Comparison of ENCODE assay signal across 18 cellular contexts in genomic region chr16:922051-922450, GRCh38. TPM values are rescaled to one million over a fixed set of nuclear protein-coding genes. Genes with fewer than 3 reads are reported as not detected.
A peak's percentile ranks its signal among the peaks of the same experiment; 100 is the strongest.
DNase-seq lines count a peak whose midpoint lies in the region; ATAC-seq and TF ChIP-seq lines count a peak whose summit lies in the region.
"Had no signal": no experiment of that assay in that cellular context is flagged by ENCODE, and none has a peak within 500 bp of the region (broad histone marks: within the 10 kb centered on the region; RNA-seq: fewer than 3 reads in every experiment).

No MANE protein-coding gene starts in this region.

- no peak overlapping the region for H4K8ac ChIP-seq in IMR-90 (ENCODE audit: low read depth in 2 of 2, low read length in 2 of 2)

- no peak overlapping the region for H4K5ac ChIP-seq in IMR-90 (ENCODE audit: low read depth, low read length)

- no peak overlapping the region for H3K18ac ChIP-seq in IMR-90 (ENCODE audit: low read depth, low read length)

- H3K56ac ChIP-seq in IMR-90 (ENCODE audit: extremely low read depth, insufficient read depth, low read length): no peak overlapping the region

- H2BK120ac ChIP-seq in IMR-90 (ENCODE audit: low read depth, low read length): no peak overlapping the region

- H3K27ac ChIP-seq in right atrium auricular region (no peak overlapping the region), IMR-90 (ENCODE audit: insufficient read depth, low read length) (no peak overlapping the region)
- H3K27ac ChIP-seq: 22Rv1, A549, GM23248 had no signal

- CTCF ChIA-PET in IMR-90 (lab: Yijun Ruan, JAX): no interaction called here

- no peak overlapping the region for H3K4ac ChIP-seq in IMR-90 (ENCODE audit: low read depth, low read length)

- H3K27me3 ChIP-seq in right atrium auricular region (no peaks in the 10 kb centered on the region), IMR-90 (ENCODE audit: control insufficient read depth, insufficient read depth, low read length) (no peaks in the 10 kb centered on the region)
- H3K27me3 ChIP-seq: BLaER1 had no signal

- H3K79me1 ChIP-seq in IMR-90 (ENCODE audit: low read depth in 1 of 2, low read length in 2 of 2): 0 out of 4 replicates have a peak, but pooled peaks cover 0 to 3% of the 10 kb centered on the region in 2 experiments

- BruUV-seq in IMR-90 (replicated peaks; lab: Mats Ljungman, UMichigan): no TSS peak

- no peak overlapping the region for H2AK9ac ChIP-seq in IMR-90 (replicated peaks; ENCODE audit: low read depth, low read length, poor library complexity)

- H3K4me1 ChIP-seq in right atrium auricular region (peaks cover 0 to 15% of the 10 kb centered on the region in 2 donors), IMR-90 (ENCODE audit: control insufficient read depth, insufficient read depth, low read length) (peaks cover 15% of the 10 kb centered on the region)
- H3K4me1 ChIP-seq: A549 had no signal

- H4K91ac ChIP-seq in IMR-90 (ENCODE audit: insufficient read depth, low read depth, low read length): no peak overlapping the region

- no peak for ATAC-seq in Right ventricle myocardium inferior
- no peak for ATAC-seq in IMR-90 (ENCODE audit: low read depth)
- no peak for ATAC-seq in GM18867 (IDR thresholded peaks at IDR 0.05; ENCODE audit: unreplicated experiment)
- ATAC-seq: A549 had no signal

- H3K9ac ChIP-seq in IMR-90 (ENCODE audit: low read depth, low read length): no peak overlapping the region
- H3K9ac ChIP-seq: BLaER1, GM23248 had no signal

- TF ChIP-seq POLR2A in IMR-90 (IDR thresholded peaks at IDR 0.05; ENCODE audit: low read depth, low read length): no peak

- H3K9me3 ChIP-seq in right atrium auricular region (no peaks in the 10 kb centered on the region), IMR-90 (ENCODE audit: control insufficient read depth, insufficient read depth, low read length) (peaks cover 6% of the 10 kb centered on the region)

- H3K4me3 ChIP-seq in right atrium auricular region (no peak overlapping the region), IMR-90 (ENCODE audit: insufficient read depth, low read depth, low read length) (no peak overlapping the region)
- H3K4me3 ChIP-seq: A549, BLaER1, GM23248 had no signal

- no peak for TF ChIP-seq RAD21 in IMR-90 (IDR thresholded peaks at IDR 0.05; ENCODE audit: low read length)

- H2BK20ac ChIP-seq in IMR-90 (ENCODE audit: low read depth, low read length): no peak overlapping the region

- TF ChIP-seq CTCF in right atrium auricular region (IDR thresholded peaks at IDR 0.05) (no peak), IMR-90 (conservative IDR thresholded peaks at IDR 0.05; ENCODE audit: low read depth, low read length) (no peak)

- POLR2A ChIA-PET in IMR-90 (lab: Charles Lee; ENCODE audit: unreplicated experiment): no interaction called here

- dilution Hi-C loops in IMR-90 (cut with HindIII; ENCODE audit: low sequenced_read_pairs, unreplicated experiment): no loop called here

- H3K9me1 ChIP-seq in IMR-90 (ENCODE audit: insufficient read depth, low read length): peaks cover 10% of the 10 kb centered on the region; the same call in 1 of the 2 replicates

- no peak overlapping the region for H3K23ac ChIP-seq in IMR-90 (ENCODE audit: low read depth, low read length)

- in situ Hi-C loops in IMR-90 (cut with MboI; ENCODE audit: low sequenced_read_pairs): no loop called here

- no peak overlapping the region for H2AFZ ChIP-seq in IMR-90 (replicated peaks; ENCODE audit: low read length, poor library complexity)
- H2AFZ ChIP-seq: GM23248 had no signal

- 100% methylated on average over 2 of the region's 13 CpGs; no CpG with 5 or more reads in 1 of the 2 experiments for WGBS in IMR-90 (ENCODE audit: extremely low coverage in 2 of 2, insufficient read length in 1 of 2), 2 experiments

- H3K14ac ChIP-seq in IMR-90 (replicated peaks; ENCODE audit: low read depth, low read length): no peak overlapping the region

- H3K36me3 ChIP-seq in right atrium auricular region (no peaks in the 10 kb centered on the region), IMR-90 (ENCODE audit: control insufficient read depth, insufficient read depth, low read length) (peaks cover 4% of the 10 kb centered on the region; the same call in 1 of the 2 replicates)

- no peak overlapping the region for H2BK15ac ChIP-seq in IMR-90 (ENCODE audit: low read depth, low read length)

- H3K4me2 ChIP-seq in IMR-90 (ENCODE audit: low read depth, low read length): no peak overlapping the region
- H3K4me2 ChIP-seq: A549 had no signal

- peak; percentile 25 for DNase-seq in Right ventricle myocardium inferior (ENCODE audit: missing footprints)
- no peak for DNase-seq in right atrium auricular region (ENCODE audit: low spot score)
- DNase-seq in IMR-90: no peak
- peak; percentile 68 for DNase-seq in posterior vena cava (ENCODE audit: low spot score)
- no peak for DNase-seq in retina
- no peak for DNase-seq in activated CD8-positive, alpha-beta memory T cell treated with anti-CD3 and anti-CD28 coated beads, Interleukin-2, amount 50 U/mL, for 48 hours
- DNase-seq: AML-193; Calu3; CD4-positive, alpha-beta memory T cell; DMS79 treated with DMSO at 0.1 percent for 48 hours; GF-D8; GM23248; HCEC 1CT had no signal

- H2BK5ac ChIP-seq in IMR-90 (ENCODE audit: low read depth, low read length, poor library complexity, severe bottlenecking): no peak overlapping the region

- intact Hi-C loops in Right ventricle myocardium inferior (cut with DNase I) (no loop called here), IMR-90 (cut with micrococcal nuclease) (no loop called here), posterior vena cava (cut with DNase I) (no loop called here)

- H4K20me1 ChIP-seq in IMR-90 (ENCODE audit: insufficient read depth, low read length): no peaks in the 10 kb centered on the region

- 0 out of 2 replicates have a peak overlapping the region, but pooled peaks have one; percentile 5 for H2AK5ac ChIP-seq in IMR-90 (ENCODE audit: low read depth, low read length)

TF ChIP-seq in IMR-90, 13 proteins besides CTCF, POLR2A, EP300 and RAD21:
- TF ChIP-seq MAFK (IDR thresholded peaks at IDR 0.05; ENCODE audit: low read depth, low read length): no peak
- no peak for TF ChIP-seq MXI1 (IDR thresholded peaks at IDR 0.05; ENCODE audit: borderline replicate concordance, low read depth, low read length)
- TF ChIP-seq CEBPB (IDR thresholded peaks at IDR 0.05; ENCODE audit: low read depth, low read length): no peak
- no peak for TF ChIP-seq ELK1 (IDR thresholded peaks at IDR 0.05; ENCODE audit: borderline replicate concordance, low read depth, low read length)
- no peak for TF ChIP-seq NFE2L2 (IDR thresholded peaks at IDR 0.05; ENCODE audit: low read depth, low read length)
- no peak for TF ChIP-seq CHD1 (IDR thresholded peaks at IDR 0.05; ENCODE audit: low read depth, low read length)
- no peak for TF ChIP-seq BHLHE40 (IDR thresholded peaks at IDR 0.05; ENCODE audit: low read depth, low read length)
TF ChIP-seq in IMR-90: peak in this region for 0.

RNA-seq across cellular contexts. Expression of gene LMF1, which starts 48.7 kb away (rescaled TPM):
- total RNA-seq in Right ventricle myocardium inferior (8.1 TPM), right atrium auricular region (10 to 100 TPM; 11.9 to 14.1 TPM), IMR-90 (2012; rRNA removed) (6.7 and 13.1 TPM in 2 replicates), posterior vena cava (10 to 100 TPM; 16.4 to 21.8 TPM)
- polyA plus RNA-seq in IMR-90 (2012; rRNA removed): 7.7 and 11.0 TPM in 2 replicates
- 11.9 and 15.1 TPM in 2 replicates for polyA plus RNA-seq in IMR-90 (2012; cell fraction: cytosol; rRNA removed)
- 17.8 and 49.9 TPM in 2 replicates for polyA plus RNA-seq in IMR-90 (2012; cell fraction: nucleus; rRNA removed; ENCODE audit: low replicate concordance)

RNA-seq across cellular contexts. Expression of gene SOX8, which starts 59.5 kb away (rescaled TPM):
- total RNA-seq in Right ventricle myocardium inferior (0.89 TPM), right atrium auricular region (1 to 10 TPM; 1.0 to 1.6 TPM), IMR-90 (2012; rRNA removed) (under 0.01 TPM in 2 replicates), posterior vena cava (under 1 TPM; 0.71 to 0.79 TPM)
- polyA plus RNA-seq in IMR-90 (2012; rRNA removed): 0.26 and 0.27 TPM in 2 replicates
- 0.15 and 0.22 TPM in 2 replicates for polyA plus RNA-seq in IMR-90 (2012; cell fraction: cytosol; rRNA removed)
- 1.9 and 2.9 TPM in 2 replicates for polyA plus RNA-seq in IMR-90 (2012; cell fraction: nucleus; rRNA removed; ENCODE audit: low replicate concordance)
- polyA plus RNA-seq: CD14-positive monocyte had no signal

Comparison
In these comparisons a context has a peak if more than half of its experiments do, and no peak if none do; other contexts are left out.
1. DNase-seq: peak in Right ventricle myocardium inferior (single experiment) and posterior vena cava (single experiment); none in right atrium auricular region (single experiment), IMR-90 (single experiment), retina (single experiment) and activated CD8-positive, alpha-beta memory T cell treated with anti-CD3 and anti-CD28 coated beads, Interleukin-2, amount 50 U/mL, for 48 hours (single experiment).